In the genomic region with DNA sequence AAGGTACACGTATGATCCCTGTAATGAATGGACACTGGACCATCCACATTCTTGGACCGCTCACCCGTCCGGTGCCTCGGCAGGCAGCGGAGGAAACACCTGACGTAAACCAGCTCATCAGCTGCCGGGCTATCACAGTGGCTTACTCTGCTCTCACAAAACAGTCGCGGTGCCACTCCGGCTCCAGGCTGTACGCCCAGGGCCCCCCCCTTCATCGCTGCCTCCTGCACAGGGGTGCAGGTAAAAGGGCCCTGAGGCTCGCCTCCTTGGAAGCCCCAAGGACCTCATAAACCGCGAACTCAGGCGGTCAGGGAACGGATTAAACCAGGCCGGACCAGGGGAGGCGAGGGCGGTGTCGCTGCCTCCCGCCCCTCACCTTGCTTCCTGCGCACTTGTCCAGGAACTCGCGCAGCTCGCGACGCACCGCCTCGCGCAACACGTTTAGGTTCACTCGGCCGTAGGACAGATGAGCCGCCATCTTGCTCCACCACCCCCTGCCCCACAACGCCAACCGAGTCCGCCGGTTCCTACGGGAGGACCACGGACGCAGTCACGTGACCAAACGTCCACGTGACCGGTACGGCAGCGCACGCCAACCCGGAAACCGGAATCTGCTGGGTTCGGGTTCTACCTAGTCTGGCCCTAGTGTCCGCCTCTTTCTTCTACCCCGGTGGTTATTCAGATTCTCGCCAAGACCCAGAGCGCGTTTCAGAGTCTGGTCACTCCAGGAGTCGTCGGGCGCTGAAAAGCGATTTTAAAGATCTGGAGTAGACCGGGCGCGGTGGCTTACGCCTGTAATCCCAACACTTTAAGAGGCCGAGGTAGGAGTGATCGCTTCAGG, we compare ENCODE assay signal across 1 cellular context.
TF ChIP-seq lines count a peak whose summit lies in the region.

A gene (minus strand): TSS at position 564 of the 841 bp plus-strand sequence. CDS start 86 bp downstream, at position 478.

TF ChIP-seq in HepG2, 621 proteins besides CTCF, POLR2A, EP300 and RAD21 (continued from another document and continues in another):
- TF ChIP-seq, protein P1, sequence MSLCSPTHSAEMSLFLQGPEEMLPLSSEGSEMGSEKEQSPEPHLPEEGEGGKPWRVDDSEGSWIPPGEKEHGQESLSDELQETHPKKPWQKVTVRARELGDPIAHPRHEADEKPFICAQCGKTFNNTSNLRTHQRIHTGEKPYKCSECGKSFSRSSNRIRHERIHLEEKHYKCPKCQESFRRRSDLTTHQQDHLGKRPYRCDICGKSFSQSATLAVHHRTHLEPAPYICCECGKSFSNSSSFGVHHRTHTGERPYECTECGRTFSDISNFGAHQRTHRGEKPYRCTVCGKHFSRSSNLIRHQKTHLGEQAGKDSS (CRISPR knock-in tag; IDR thresholded peaks at IDR 0.05; ENCODE audit: borderline replicate concordance, low read depth) = peak; percentile 68; the same call in 1 of the 2 replicates
- TF ChIP-seq TRIM24 (CRISPR knock-in tag; IDR thresholded peaks at IDR 0.05) (no peak), ZNF550 (CRISPR knock-in tag; IDR thresholded peaks at IDR 0.05; ENCODE audit: borderline replicate concordance) (peak; percentile 92; the same call in 1 of the 2 replicates), ZNF24 (IDR thresholded peaks at IDR 0.05) (no peak), MATR3 (CRISPR knock-in tag; IDR thresholded peaks at IDR 0.05) (no peak), SIX4 (CRISPR knock-in tag; IDR thresholded peaks at IDR 0.05) (peak; percentile 53; the same call in 1 of the 2 replicates), RCOR2 (CRISPR knock-in tag; IDR thresholded peaks at IDR 0.05) (peak; percentile 17; the same call in 1 of the 2 replicates), ESRRA (CRISPR knock-in tag; IDR thresholded peaks at IDR 0.05; ENCODE audit: low read depth) (no peak; the same call in 1 of the 2 replicates), BRD4 (CRISPR knock-in tag; IDR thresholded peaks at IDR 0.05) (peak; percentile 76; the same call in 1 of the 2 replicates), IKZF4 (CRISPR knock-in tag; IDR thresholded peaks at IDR 0.05; ENCODE audit: borderline replicate concordance, low read depth, not compliant biosample characterization) (peak; percentile 66), ZNF772 (CRISPR knock-in tag; IDR thresholded peaks at IDR 0.05) (peak; percentile 74; the same call in 1 of the 2 replicates), ZNF253 (CRISPR knock-in tag; IDR thresholded peaks at IDR 0.05; ENCODE audit: borderline replicate concordance) (no peak), ZNF17 (CRISPR knock-in tag; IDR thresholded peaks at IDR 0.05) (no peak), GABPB1 (CRISPR knock-in tag; IDR thresholded peaks at IDR 0.05) (peak; percentile 95), SPEN (CRISPR knock-in tag; IDR thresholded peaks at IDR 0.05; ENCODE audit: low read depth) (peak; percentile 95), ZNF709 (CRISPR knock-in tag; IDR thresholded peaks at IDR 0.05) (peak; percentile 88), SKI (IDR thresholded peaks at IDR 0.05; ENCODE audit: partially characterized antibody) (peak; percentile 52), MTA1 (CRISPR knock-in tag; IDR thresholded peaks at IDR 0.05; ENCODE audit: borderline replicate concordance) (peak; percentile 87; the same call in 1 of the 2 replicates), GATAD2A (CRISPR knock-in tag; IDR thresholded peaks at IDR 0.05) (peak; percentile 81; the same call in 1 of the 2 replicates), PAF1 (CRISPR knock-in tag; IDR thresholded peaks at IDR 0.05) (no peak), ZNF441 (CRISPR knock-in tag; IDR thresholded peaks at IDR 0.05; ENCODE audit: borderline replicate concordance) (no peak; the same call in 1 of the 2 replicates), ZSCAN25 (CRISPR knock-in tag; IDR thresholded peaks at IDR 0.05) (peak; percentile 70), NKX3-1 (CRISPR knock-in tag; IDR thresholded peaks at IDR 0.05) (peak; percentile 51; the same call in 1 of the 2 replicates), SMC3 (IDR thresholded peaks at IDR 0.05; ENCODE audit: low read length) (no peak), ZNF572 (CRISPR knock-in tag; IDR thresholded peaks at IDR 0.05) (peak; percentile 16; the same call in 1 of the 2 replicates), ZNF780A (CRISPR knock-in tag; IDR thresholded peaks at IDR 0.05) (no peak), FOXC1 (CRISPR knock-in tag; IDR thresholded peaks at IDR 0.05; ENCODE audit: borderline replicate concordance) (peak; percentile 96), MXD4 (CRISPR knock-in tag; IDR thresholded peaks at IDR 0.05) (peak; percentile 95), CHD2 (IDR thresholded peaks at IDR 0.05; ENCODE audit: low read depth, low read length) (no peak), PITX1 (CRISPR knock-in tag; IDR thresholded peaks at IDR 0.05) (peak; percentile 77), HDAC6 (IDR thresholded peaks at IDR 0.05; ENCODE audit: low read depth, low read length) (no peak), ZNF564 (CRISPR knock-in tag; IDR thresholded peaks at IDR 0.05) (peak; percentile 4; the same call in 1 of the 2 replicates), SMARCC2 (IDR thresholded peaks at IDR 0.05) (no peak), ZBTB3 (CRISPR knock-in tag; IDR thresholded peaks at IDR 0.05; ENCODE audit: borderline replicate concordance, low read depth) (no peak), RFX1 (IDR thresholded peaks at IDR 0.05) (no peak), ZFP90 (CRISPR knock-in tag; IDR thresholded peaks at IDR 0.05; ENCODE audit: borderline replicate concordance) (peak; percentile 45; the same call in 1 of the 2 replicates), ZNF235 (CRISPR knock-in tag; IDR thresholded peaks at IDR 0.05; ENCODE audit: borderline replicate concordance) (no peak; the same call in 1 of the 2 replicates)
- TF ChIP-seq, protein P2, sequence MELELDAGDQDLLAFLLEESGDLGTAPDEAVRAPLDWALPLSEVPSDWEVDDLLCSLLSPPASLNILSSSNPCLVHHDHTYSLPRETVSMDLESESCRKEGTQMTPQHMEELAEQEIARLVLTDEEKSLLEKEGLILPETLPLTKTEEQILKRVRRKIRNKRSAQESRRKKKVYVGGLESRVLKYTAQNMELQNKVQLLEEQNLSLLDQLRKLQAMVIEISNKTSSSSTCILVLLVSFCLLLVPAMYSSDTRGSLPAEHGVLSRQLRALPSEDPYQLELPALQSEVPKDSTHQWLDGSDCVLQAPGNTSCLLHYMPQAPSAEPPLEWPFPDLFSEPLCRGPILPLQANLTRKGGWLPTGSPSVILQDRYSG (CRISPR knock-in tag; IDR thresholded peaks at IDR 0.05) = 0 out of 2 replicates have a peak, but pooled peaks have one; percentile 47
- TF ChIP-seq, protein P3, sequence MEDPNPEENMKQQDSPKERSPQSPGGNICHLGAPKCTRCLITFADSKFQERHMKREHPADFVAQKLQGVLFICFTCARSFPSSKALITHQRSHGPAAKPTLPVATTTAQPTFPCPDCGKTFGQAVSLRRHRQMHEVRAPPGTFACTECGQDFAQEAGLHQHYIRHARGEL (CRISPR knock-in tag; IDR thresholded peaks at IDR 0.05) = no peak; the same call in 1 of the 2 replicates
- TF ChIP-seq, protein P4, sequence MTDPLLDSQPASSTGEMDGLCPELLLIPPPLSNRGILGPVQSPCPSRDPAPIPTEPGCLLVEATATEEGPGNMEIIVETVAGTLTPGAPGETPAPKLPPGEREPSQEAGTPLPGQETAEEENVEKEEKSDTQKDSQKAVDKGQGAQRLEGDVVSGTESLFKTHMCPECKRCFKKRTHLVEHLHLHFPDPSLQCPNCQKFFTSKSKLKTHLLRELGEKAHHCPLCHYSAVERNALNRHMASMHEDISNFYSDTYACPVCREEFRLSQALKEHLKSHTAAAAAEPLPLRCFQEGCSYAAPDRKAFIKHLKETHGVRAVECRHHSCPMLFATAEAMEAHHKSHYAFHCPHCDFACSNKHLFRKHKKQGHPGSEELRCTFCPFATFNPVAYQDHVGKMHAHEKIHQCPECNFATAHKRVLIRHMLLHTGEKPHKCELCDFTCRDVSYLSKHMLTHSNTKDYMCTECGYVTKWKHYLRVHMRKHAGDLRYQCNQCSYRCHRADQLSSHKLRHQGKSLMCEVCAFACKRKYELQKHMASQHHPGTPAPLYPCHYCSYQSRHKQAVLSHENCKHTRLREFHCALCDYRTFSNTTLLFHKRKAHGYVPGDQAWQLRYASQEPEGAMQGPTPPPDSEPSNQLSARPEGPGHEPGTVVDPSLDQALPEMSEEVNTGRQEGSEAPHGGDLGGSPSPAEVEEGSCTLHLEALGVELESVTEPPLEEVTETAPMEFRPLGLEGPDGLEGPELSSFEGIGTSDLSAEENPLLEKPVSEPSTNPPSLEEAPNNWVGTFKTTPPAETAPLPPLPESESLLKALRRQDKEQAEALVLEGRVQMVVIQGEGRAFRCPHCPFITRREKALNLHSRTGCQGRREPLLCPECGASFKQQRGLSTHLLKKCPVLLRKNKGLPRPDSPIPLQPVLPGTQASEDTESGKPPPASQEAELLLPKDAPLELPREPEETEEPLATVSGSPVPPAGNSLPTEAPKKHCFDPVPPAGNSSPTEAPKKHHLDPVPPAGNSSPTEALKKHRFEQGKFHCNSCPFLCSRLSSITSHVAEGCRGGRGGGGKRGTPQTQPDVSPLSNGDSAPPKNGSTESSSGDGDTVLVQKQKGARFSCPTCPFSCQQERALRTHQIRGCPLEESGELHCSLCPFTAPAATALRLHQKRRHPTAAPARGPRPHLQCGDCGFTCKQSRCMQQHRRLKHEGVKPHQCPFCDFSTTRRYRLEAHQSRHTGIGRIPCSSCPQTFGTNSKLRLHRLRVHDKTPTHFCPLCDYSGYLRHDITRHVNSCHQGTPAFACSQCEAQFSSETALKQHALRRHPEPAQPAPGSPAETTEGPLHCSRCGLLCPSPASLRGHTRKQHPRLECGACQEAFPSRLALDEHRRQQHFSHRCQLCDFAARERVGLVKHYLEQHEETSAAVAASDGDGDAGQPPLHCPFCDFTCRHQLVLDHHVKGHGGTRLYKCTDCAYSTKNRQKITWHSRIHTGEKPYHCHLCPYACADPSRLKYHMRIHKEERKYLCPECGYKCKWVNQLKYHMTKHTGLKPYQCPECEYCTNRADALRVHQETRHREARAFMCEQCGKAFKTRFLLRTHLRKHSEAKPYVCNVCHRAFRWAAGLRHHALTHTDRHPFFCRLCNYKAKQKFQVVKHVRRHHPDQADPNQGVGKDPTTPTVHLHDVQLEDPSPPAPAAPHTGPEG (CRISPR knock-in tag; IDR thresholded peaks at IDR 0.05) = no peak
- TF ChIP-seq, protein P5, sequence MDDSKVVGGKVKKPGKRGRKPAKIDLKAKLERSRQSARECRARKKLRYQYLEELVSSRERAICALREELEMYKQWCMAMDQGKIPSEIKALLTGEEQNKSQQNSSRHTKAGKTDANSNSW (CRISPR knock-in tag; IDR thresholded peaks at IDR 0.05; ENCODE audit: borderline replicate concordance) = peak; percentile 68; the same call in 1 of the 2 replicates
- TF ChIP-seq, protein P6, sequence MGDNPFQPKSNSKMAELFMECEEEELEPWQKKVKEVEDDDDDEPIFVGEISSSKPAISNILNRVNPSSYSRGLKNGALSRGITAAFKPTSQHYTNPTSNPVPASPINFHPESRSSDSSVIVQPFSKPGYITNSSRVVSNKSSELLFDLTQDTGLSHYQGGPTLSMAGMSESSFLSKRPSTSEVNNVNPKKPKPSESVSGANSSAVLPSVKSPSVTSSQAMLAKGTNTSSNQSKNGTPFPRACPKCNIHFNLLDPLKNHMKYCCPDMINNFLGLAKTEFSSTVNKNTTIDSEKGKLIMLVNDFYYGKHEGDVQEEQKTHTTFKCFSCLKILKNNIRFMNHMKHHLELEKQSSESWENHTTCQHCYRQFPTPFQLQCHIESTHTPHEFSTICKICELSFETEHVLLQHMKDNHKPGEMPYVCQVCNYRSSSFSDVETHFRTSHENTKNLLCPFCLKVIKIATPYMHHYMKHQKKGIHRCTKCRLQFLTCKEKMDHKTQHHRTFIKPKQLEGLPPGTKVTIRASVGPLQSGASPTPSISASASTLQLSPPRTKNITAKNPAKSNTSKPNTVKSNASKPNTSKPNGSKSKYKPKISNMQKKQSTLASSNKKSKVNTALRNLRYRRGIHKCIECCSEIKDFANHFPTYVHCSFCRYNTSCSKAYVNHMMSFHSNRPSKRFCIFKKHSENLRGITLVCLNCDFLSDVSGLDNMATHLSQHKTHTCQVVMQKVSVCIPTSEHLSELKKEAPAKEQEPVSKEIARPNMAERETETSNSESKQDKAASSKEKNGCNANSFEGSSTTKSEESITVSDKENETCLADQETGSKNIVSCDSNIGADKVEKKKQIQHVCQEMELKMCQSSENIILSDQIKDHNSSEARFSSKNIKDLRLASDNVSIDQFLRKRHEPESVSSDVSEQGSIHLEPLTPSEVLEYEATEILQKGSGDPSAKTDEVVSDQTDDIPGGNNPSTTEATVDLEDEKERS (CRISPR knock-in tag; IDR thresholded peaks at IDR 0.05) = no peak
- TF ChIP-seq, protein P7, sequence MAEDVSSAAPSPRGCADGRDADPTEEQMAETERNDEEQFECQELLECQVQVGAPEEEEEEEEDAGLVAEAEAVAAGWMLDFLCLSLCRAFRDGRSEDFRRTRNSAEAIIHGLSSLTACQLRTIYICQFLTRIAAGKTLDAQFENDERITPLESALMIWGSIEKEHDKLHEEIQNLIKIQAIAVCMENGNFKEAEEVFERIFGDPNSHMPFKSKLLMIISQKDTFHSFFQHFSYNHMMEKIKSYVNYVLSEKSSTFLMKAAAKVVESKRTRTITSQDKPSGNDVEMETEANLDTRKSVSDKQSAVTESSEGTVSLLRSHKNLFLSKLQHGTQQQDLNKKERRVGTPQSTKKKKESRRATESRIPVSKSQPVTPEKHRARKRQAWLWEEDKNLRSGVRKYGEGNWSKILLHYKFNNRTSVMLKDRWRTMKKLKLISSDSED (CRISPR knock-in tag; IDR thresholded peaks at IDR 0.05) = no peak
- TF ChIP-seq, protein P8, sequence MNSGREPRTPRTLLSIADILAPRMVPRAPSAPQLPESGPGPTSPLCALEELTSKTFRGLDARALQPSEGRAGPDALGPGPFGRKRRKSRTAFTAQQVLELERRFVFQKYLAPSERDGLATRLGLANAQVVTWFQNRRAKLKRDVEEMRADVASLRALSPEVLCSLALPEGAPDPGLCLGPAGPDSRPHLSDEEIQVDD (CRISPR knock-in tag; IDR thresholded peaks at IDR 0.05; ENCODE audit: borderline replicate concordance) = peak; percentile 60; the same call in 1 of the 2 replicates
- TF ChIP-seq, protein P9, sequence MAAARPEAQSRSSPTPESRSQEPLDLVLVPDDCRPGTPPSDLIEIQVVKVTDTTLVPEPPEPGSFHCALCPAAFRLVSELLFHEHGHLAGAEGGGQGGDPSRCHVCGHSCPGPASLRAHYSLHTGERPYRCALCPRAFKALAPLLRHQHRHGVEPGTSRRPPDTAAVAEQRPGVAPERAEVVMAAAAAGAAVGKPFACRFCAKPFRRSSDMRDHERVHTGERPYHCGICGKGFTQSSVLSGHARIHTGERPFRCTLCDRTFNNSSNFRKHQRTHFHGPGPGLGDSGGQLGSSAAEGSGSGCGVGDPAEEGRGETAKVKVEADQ (CRISPR knock-in tag; IDR thresholded peaks at IDR 0.05; ENCODE audit: borderline replicate concordance) = peak; percentile 97
- TF ChIP-seq, protein P10, sequence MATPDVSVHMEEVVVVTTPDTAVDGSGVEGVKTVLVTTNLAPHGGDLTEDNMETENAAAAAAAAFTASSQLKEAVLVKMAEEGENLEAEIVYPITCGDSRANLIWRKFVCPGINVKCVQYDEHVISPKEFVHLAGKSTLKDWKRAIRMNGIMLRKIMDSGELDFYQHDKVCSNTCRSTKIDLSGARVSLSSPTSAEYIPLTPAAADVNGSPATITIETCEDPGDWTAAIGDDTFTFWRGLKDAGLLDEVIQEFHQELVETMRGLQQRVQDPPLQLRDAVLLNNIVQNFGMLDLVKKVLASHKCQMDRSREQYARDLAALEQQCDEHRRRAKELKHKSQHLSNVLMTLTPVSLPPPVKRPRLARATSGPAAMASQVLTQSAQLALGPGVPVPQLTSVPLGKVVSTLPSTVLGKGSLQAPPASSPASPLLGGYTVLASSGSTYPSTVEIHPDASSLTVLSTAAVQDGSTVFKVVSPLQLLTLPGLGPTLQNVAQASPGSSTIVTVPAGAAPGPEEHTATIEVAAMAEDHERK (CRISPR knock-in tag; IDR thresholded peaks at IDR 0.05; ENCODE audit: low read depth) = peak; percentile 90
